ENCODE assay signal across 18 cellular contexts in genomic region chr16:49706620-49707355, GRCh38.
"Had no signal": no experiment of that assay in that cellular context is flagged by ENCODE, and none has a peak within 500 bp of the region (broad histone marks: within the 10 kb centered on the region; RNA-seq: fewer than 3 reads in every experiment).

No MANE protein-coding gene starts in this region.

- H3K27me3 ChIP-seq: colonic mucosa, foreskin keratinocyte, ovary, right lobe of liver, testis, tibial nerve had no signal

- H3K9me3 ChIP-seq: colonic mucosa, ovary, prostate gland, right lobe of liver, testis had no signal

- H3K4me1 ChIP-seq: colonic mucosa, foreskin keratinocyte, prostate gland, right lobe of liver had no signal

- H3K36me3 ChIP-seq: colonic mucosa, ovary, prostate gland, right lobe of liver, tibial nerve had no signal

- H3K27ac ChIP-seq: colonic mucosa, foreskin keratinocyte, ovary, prostate gland, right lobe of liver, testis, tibial nerve had no signal

- H3K4me3 ChIP-seq: colonic mucosa, lung, ovary, prostate gland, right lobe of liver, testis, tibial nerve had no signal

- FAIRE-seq: endothelial cell of umbilical vein had no signal

- DNase-seq: colonic mucosa; dermis blood vessel endothelial cell; erythroblast; foreskin keratinocyte; left colon; left ventricle myocardium superior; mesendoderm; naive B cell; nephron progenitor cell; ovary; right lobe of liver; stimulated activated CD4-positive, alpha-beta T cell treated with anti-CD3 and anti-CD28 coated beads, Interleukin-4, amount 100 ng/mL, for 1 hour; stimulated activated CD8-positive, alpha-beta memory T cell treated with anti-CD3 and anti-CD28 coated beads, Interleukin-4, amount 100 ng/mL, for 48 hours; testis had no signal
